ENCODE assay signal across 13 cellular contexts in genomic region chr17:49729074-49729473, GRCh38. TPM values are rescaled to one million over a fixed set of nuclear protein-coding genes. Genes with fewer than 3 reads are reported as not detected.
A peak's percentile ranks its signal among the peaks of the same experiment; 100 is the strongest.
DNase-seq lines count a peak whose midpoint lies in the region; ATAC-seq and TF ChIP-seq lines count a peak whose summit lies in the region.
"Had no signal": no experiment of that assay in that cellular context is flagged by ENCODE, and none has a peak within 500 bp of the region (broad histone marks: within the 10 kb centered on the region; RNA-seq: fewer than 3 reads in every experiment).

No MANE protein-coding gene starts in this region.

- no peak for DNase-seq in CD4-positive, alpha-beta T cell
- DNase-seq in NCI-H226 (peak; percentile 14), heart right ventricle (no peak), sigmoid colon (no peak), middle frontal gyrus (ENCODE audit: extremely low spot score, low spot score) (no peak), GM19240 (ENCODE audit: insufficient read length, low spot score) (no peak), NCI-H345 (lab: John Stamatoyannopoulos, UW) (no peak)
- DNase-seq: activated B cell treated with CpG ODN at 0.5 μM for 24 hours; mammary epithelial cell; ovary; stimulated activated CD4-positive, alpha-beta T cell treated with anti-CD3 and anti-CD28 coated beads, Interleukin-15, amount 100 ng/mL, for 24 hours had no signal

- H3K9me3 Mint-ChIP-seq in CD4-positive, alpha-beta T cell = no peaks in the 10 kb centered on the region
- H3K9me3 Mint-ChIP-seq: activated B cell treated with CpG ODN at 0.5 μM for 24 hours had no signal

- H3K4me1 ChIP-seq in heart right ventricle (peaks cover 23 to 93% (median 68%) of the 10 kb centered on the region in 9 donors), sigmoid colon (peaks cover 0 to 68% (median 55%) of the 10 kb centered on the region in 4 donors)

- H3K27ac Mint-ChIP-seq in CD4-positive, alpha-beta T cell = peak overlapping the region; percentile 82

- WGBS in heart right ventricle, 2 donors = 57 to 71% methylated on average over 3 of the region's 3 CpGs
- 92 to 95% methylated on average over 3 of the region's 3 CpGs for WGBS in sigmoid colon, 2 donors

- POLR2A ChIA-PET in CD4-positive, alpha-beta T cell (lab: Charles Lee) = interaction anchor here (1.2 to 3.6 kb wide), 3 partner anchors 10 to 33 kb away, joined by 4 to 18 read pairs (median 5); no protein-coding TSS in a partner anchor

- H3K4me3 ChIP-seq in heart right ventricle = no peak overlapping the region
- H3K4me3 ChIP-seq in sigmoid colon = no peak overlapping the region
- H3K4me3 ChIP-seq: ovary had no signal

- no peaks in the 10 kb centered on the region for H3K9me3 ChIP-seq in CD4-positive, alpha-beta T cell (ENCODE audit: control insufficient read depth, low read length)
- H3K9me3 ChIP-seq in heart right ventricle (peaks cover 0 to 4% (median 0%) of the 10 kb centered on the region in 11 donors), sigmoid colon (no peaks in the 10 kb centered on the region)
- H3K9me3 ChIP-seq: ovary had no signal

- H3K4me1 Mint-ChIP-seq in CD4-positive, alpha-beta T cell (ENCODE audit: low read depth) = peaks cover 65% of the 10 kb centered on the region

- no peak for TF ChIP-seq POLR2A in sigmoid colon (IDR thresholded peaks at IDR 0.05)

- no peaks in the 10 kb centered on the region for H3K27me3 Mint-ChIP-seq in CD4-positive, alpha-beta T cell
- H3K27me3 Mint-ChIP-seq: activated B cell treated with CpG ODN at 0.5 μM for 24 hours, IgD-negative memory B cell had no signal

- H3K4me3 Mint-ChIP-seq in CD4-positive, alpha-beta T cell = no peak overlapping the region
- H3K4me3 Mint-ChIP-seq: activated B cell treated with CpG ODN at 0.5 μM for 24 hours had no signal

- CTCF ChIA-PET in CD4-positive, alpha-beta T cell (lab: Charles Lee) = interaction anchor here (1.3 to 1.7 kb wide), 2 partner anchors 18 to 21 kb away, joined by 3 to 4 read pairs; no protein-coding TSS in a partner anchor

- no peak for TF ChIP-seq EP300 in sigmoid colon (IDR thresholded peaks at IDR 0.05)

- H3K27me3 ChIP-seq in CD4-positive, alpha-beta T cell (ENCODE audit: control insufficient read depth, insufficient read depth, low read length) = no peaks in the 10 kb centered on the region
- H3K27me3 ChIP-seq in heart right ventricle (no peaks in the 10 kb centered on the region), sigmoid colon (no peaks in the 10 kb centered on the region)
- H3K27me3 ChIP-seq: ovary had no signal

- intact Hi-C loops in CD4-positive, alpha-beta T cell (cut with DNase I, micrococcal nuclease) = no loop called here
- intact Hi-C loops in heart right ventricle (cut with DNase I) (loop anchor here in 3 of 10 donors (5.0 to 10.0 kb wide), 3 partner anchors 33 to 266 kb away; partner anchors contain the start of genes DLX3 (in 1 of the 3) and FAM117A (in 1 of the 3)), sigmoid colon (cut with DNase I) (loop anchor here (5.0 kb wide), 2 partner anchors 33 to 48 kb away; partner anchors contain the start of gene FAM117A)

- ATAC-seq in CD4-positive, alpha-beta T cell (ENCODE audit: poor library complexity) = no peak
- ATAC-seq in heart right ventricle (peak in 6 of 8 donors; percentile 9 to 58 (median 33)), GM18870 (IDR thresholded peaks at IDR 0.05; ENCODE audit: unreplicated experiment) (no peak)

- peaks cover 81% of the 10 kb centered on the region for H3K36me3 Mint-ChIP-seq in CD4-positive, alpha-beta T cell (ENCODE audit: low read depth)

- no peak for TF ChIP-seq CTCF in CD4-positive, alpha-beta T cell (IDR thresholded peaks at IDR 0.05)
- TF ChIP-seq CTCF in heart right ventricle (IDR thresholded peaks at IDR 0.05) (no peak), sigmoid colon (IDR thresholded peaks at IDR 0.05) (no peak)

- H3K36me3 ChIP-seq in heart right ventricle (peaks cover 0 to 12% (median 0%) of the 10 kb centered on the region in 9 donors), sigmoid colon (no peaks in the 10 kb centered on the region)
- H3K36me3 ChIP-seq: ovary had no signal

- no peak overlapping the region for H3K27ac ChIP-seq in CD4-positive, alpha-beta T cell (ENCODE audit: low read depth, low read length)
- H3K27ac ChIP-seq in heart right ventricle (peak overlapping the region in 8 of 10 donors; percentile 31 to 91 (median 80)), sigmoid colon (peak overlapping the region; percentile 83 to 88 (median 84))

RNA-seq across cellular contexts. Expression of gene SLC35B1, which starts 21.3 kb away (rescaled TPM):
- 10 to 100 TPM; 44.0 to 46.8 TPM for total RNA-seq in CD4-positive, alpha-beta T cell
- 10 to 100 TPM; 60.5 to 92.4 (median 69.1) TPM for total RNA-seq in heart right ventricle
- polyA plus RNA-seq in heart right ventricle = 100 to 1,000 TPM in 1 of 2 donors, 10 to 100 TPM in 1; 68.8 to 146 TPM
- total RNA-seq in sigmoid colon = 10 to 100 TPM; 13.0 to 34.9 (median 20.0) TPM
- 10 to 100 TPM; 24.0 to 59.7 (median 26.6) TPM for polyA plus RNA-seq in sigmoid colon

RNA-seq across cellular contexts. Expression of gene FAM117A, which starts 34.9 kb away (rescaled TPM):
- 10 to 100 TPM; 23.2 to 26.5 TPM for total RNA-seq in CD4-positive, alpha-beta T cell
- total RNA-seq in heart right ventricle (10 to 100 TPM in 6 of 10 donors, 1 to 10 TPM in 4; 4.0 to 14.0 (median 10.5) TPM), sigmoid colon (10 to 100 TPM; 11.1 to 34.6 (median 27.4) TPM)
- polyA plus RNA-seq in heart right ventricle (1 to 10 TPM; 6.1 to 7.6 TPM), sigmoid colon (10 to 100 TPM in 1 of 3 donors, 1 to 10 TPM in 2; 3.5 to 15.6 (median 9.6) TPM)

RNA-seq across cellular contexts. Expression of gene SPOP, which starts 51.2 kb away (rescaled TPM):
- 10 to 100 TPM; 38.7 to 41.5 TPM for total RNA-seq in CD4-positive, alpha-beta T cell
- total RNA-seq in heart right ventricle = 10 to 100 TPM; 39.8 to 79.9 (median 67.7) TPM
- 10 to 100 TPM; 42.4 to 44.5 TPM for polyA plus RNA-seq in heart right ventricle
- total RNA-seq in sigmoid colon = 100 to 1,000 TPM; 226 to 332 (median 280) TPM
- polyA plus RNA-seq in sigmoid colon = 10 to 100 TPM; 33.0 to 38.9 (median 35.6) TPM

RNA-seq across cellular contexts. Expression of gene KAT7, which starts 59.4 kb away (rescaled TPM):
- total RNA-seq in CD4-positive, alpha-beta T cell = 100 to 1,000 TPM; 178 to 187 TPM
- total RNA-seq in heart right ventricle = 10 to 100 TPM; 48.9 to 81.3 (median 66.3) TPM
- 10 to 100 TPM in 1 of 2 donors, 1 to 10 TPM in 1; 5.9 to 16.7 TPM for polyA plus RNA-seq in heart right ventricle
- 10 to 100 TPM; 23.8 to 34.9 (median 32.0) TPM for total RNA-seq in sigmoid colon
- 10 to 100 TPM in 1 of 3 donors, 1 to 10 TPM in 2; 6.2 to 14.3 (median 9.0) TPM for polyA plus RNA-seq in sigmoid colon

Comparison
In these comparisons a context has a peak if more than half of its experiments do, and no peak if none do; other contexts are left out.
1. ATAC-seq: peak in heart right ventricle (6 of 8); none in CD4-positive, alpha-beta T cell (single experiment) and GM18870 (single experiment).